ENCODE assay signal across 11 cellular contexts in genomic region chr12:51383281-51383905, GRCh38. TPM values are rescaled to one million over a fixed set of nuclear protein-coding genes. Genes with fewer than 3 reads are reported as not detected.
A peak's percentile ranks its signal among the peaks of the same experiment; 100 is the strongest.
DNase-seq lines count a peak whose midpoint lies in the region; ATAC-seq, FAIRE-seq and TF ChIP-seq lines count a peak whose summit lies in the region.
"Had no signal": no experiment of that assay in that cellular context is flagged by ENCODE, and none has a peak within 500 bp of the region (broad histone marks: within the 10 kb centered on the region; RNA-seq: fewer than 3 reads in every experiment).

No MANE protein-coding gene starts in this region.

- peaks cover 100% of the 10 kb centered on the region for H3K4me1 ChIP-seq in DND-41 (ENCODE audit: insufficient read depth, low read length)
- peaks cover 0 to 43% of the 10 kb centered on the region in 2 donors for H3K4me1 ChIP-seq in naive thymus-derived CD4-positive, alpha-beta T cell (ENCODE audit: control insufficient read depth in 2 of 2, insufficient read depth in 2 of 2, low read length in 2 of 2)
- H3K4me1 ChIP-seq in HepG2 (ENCODE audit: insufficient read depth, low read length): no peaks in the 10 kb centered on the region

- CTCF ChIA-PET in naive thymus-derived CD4-positive, alpha-beta T cell (lab: Charles Lee): interaction anchor here (0.7 to 1.4 kb wide), 2 partner anchors 149 to 298 kb away, joined by 3 read pairs; no protein-coding TSS in a partner anchor
- CTCF ChIA-PET in HepG2 (lab: Yijun Ruan, JAX; ENCODE audit: low intra/inter-chr PET ratio, low total read pairs): no interaction called here

- BruUV-seq in HepG2 (replicated peaks; lab: Mats Ljungman, UMichigan): no TSS peak

- POLR2A ChIA-PET in naive thymus-derived CD4-positive, alpha-beta T cell (lab: Charles Lee): interaction anchor here (0.6 to 1.5 kb wide), 6 partner anchors 10 to 207 kb away, joined by 3 to 6 read pairs (median 4); no protein-coding TSS in a partner anchor
- POLR2A ChIA-PET in HepG2 (lab: Yijun Ruan, JAX): no interaction called here

- H3K27me3 Mint-ChIP-seq in HFFc6 (ENCODE audit: insufficient read depth) (no peaks in the 10 kb centered on the region), endothelial cell (ENCODE audit: unreplicated experiment) (peaks cover 10% of the 10 kb centered on the region)
- H3K27me3 Mint-ChIP-seq in naive thymus-derived CD4-positive, alpha-beta T cell: no peaks in the 10 kb centered on the region
- H3K27me3 Mint-ChIP-seq: stimulated activated naive CD8-positive, alpha-beta T cell treated with anti-CD3 and anti-CD28 coated beads, Interleukin-15, Interleukin-2, amounts not matched to agents 100 ng/mL and 50 ng/mL, for 24 hours had no signal

- H3K27me3 ChIP-seq in DND-41 (ENCODE audit: insufficient read depth, low read length, poor library complexity): no peaks in the 10 kb centered on the region
- H3K27me3 ChIP-seq in naive thymus-derived CD4-positive, alpha-beta T cell (ENCODE audit: control insufficient read depth in 2 of 2, insufficient read depth in 2 of 2, low read length in 2 of 2): no peaks in the 10 kb centered on the region
- H3K27me3 ChIP-seq in HepG2 (ENCODE audit: control insufficient read depth in 1 of 2, insufficient read depth in 2 of 2, low read length in 2 of 2): no peaks in the 10 kb centered on the region; a peak in 1 of 5 replicates

- WGBS in HepG2 (ENCODE audit: low lambda C conversion rate): 38% methylated on average over 5 of the region's 5 CpGs

- peaks cover 3% of the 10 kb centered on the region; the same call in 1 of the 2 replicates for H3K36me3 Mint-ChIP-seq in HFFc6 (ENCODE audit: low read depth)
- peaks cover 11 to 36% (median 12%) of the 10 kb centered on the region in 5 donors for H3K36me3 Mint-ChIP-seq in naive thymus-derived CD4-positive, alpha-beta T cell
- peaks cover 6% of the 10 kb centered on the region for H3K36me3 Mint-ChIP-seq in endothelial cell (ENCODE audit: low read depth, unreplicated experiment)

- peaks cover 38% of the 10 kb centered on the region for H3K36me3 ChIP-seq in DND-41 (ENCODE audit: insufficient read depth, low read length)
- H3K36me3 ChIP-seq in naive thymus-derived CD4-positive, alpha-beta T cell (ENCODE audit: control insufficient read depth in 2 of 3, insufficient read depth in 3 of 3, low read length in 3 of 3): peaks cover 0 to 21% (median 7%) of the 10 kb centered on the region in 3 experiments
- H3K36me3 ChIP-seq in HepG2 (replicated peaks in 1 of 2; ENCODE audit: control insufficient read depth in 1 of 2, insufficient read depth in 2 of 2, low read length in 2 of 2): no peaks in the 10 kb centered on the region

- H3K4me2 ChIP-seq in DND-41 (ENCODE audit: insufficient read depth, low read length) (peak overlapping the region; percentile 55), HepG2 (ENCODE audit: low read depth, low read length) (no peak overlapping the region)

- H4K20me1 ChIP-seq in DND-41 (ENCODE audit: insufficient read depth, low read length) (no peaks in the 10 kb centered on the region), HepG2 (ENCODE audit: insufficient read depth, low read length) (no peaks in the 10 kb centered on the region)

- intact Hi-C loops in naive thymus-derived CD4-positive, alpha-beta T cell (cut with micrococcal nuclease): loop anchor here in 1 of 2 donors (1.0 kb wide), 1 partner anchor 8 kb away; the partner anchor contains the start of gene GALNT6
- intact Hi-C loops in HepG2 (cut with micrococcal nuclease; ENCODE audit: unreplicated experiment): no loop called here

- H3K79me2 ChIP-seq in DND-41 (ENCODE audit: insufficient read depth, low read length) (peaks cover 38% of the 10 kb centered on the region), HepG2 (ENCODE audit: insufficient read depth, low read length) (no peaks in the 10 kb centered on the region)

- ATAC-seq in DND-41 (ENCODE audit: insufficient read depth, low read depth): peak; percentile 69
- ATAC-seq in naive thymus-derived CD4-positive, alpha-beta T cell: no peak
- ATAC-seq in HG03378 (IDR thresholded peaks at IDR 0.05; ENCODE audit: unreplicated experiment): no peak
- ATAC-seq in HepG2: no peak

- in situ Hi-C loops in HepG2 (cut with HindIII; ENCODE audit: extremely low pct_ligation_motif_present, low pct_unique_long_range_greater_than_20kb): no loop called here

- DNase-seq in DND-41: peak; percentile 79
- DNase-seq in HFFc6: no peak
- peak; percentile 29 for DNase-seq in RKO (ENCODE audit: low spot score)
- peak in 3 of 9 donors; percentile 26 to 39 (median 35) for DNase-seq in naive thymus-derived CD4-positive, alpha-beta T cell
- DNase-seq in endothelial cell (ENCODE audit: low spot score): no peak
- no peak for DNase-seq in HepG2 (ENCODE audit: low spot score)
- DNase-seq: effector CD8-positive, alpha-beta T cell had no signal

- H3K9ac ChIP-seq in DND-41 (ENCODE audit: low read depth, low read length) (peak overlapping the region; percentile 44), HepG2 (ENCODE audit: insufficient read depth, low read depth, low read length) (no peak overlapping the region)

- peak overlapping the region; percentile 92 for H3K27ac ChIP-seq in DND-41 (ENCODE audit: low read length)
- peak overlapping the region; percentile 24 for H3K27ac ChIP-seq in naive thymus-derived CD4-positive, alpha-beta T cell (ENCODE audit: low read depth, low read length)
- H3K27ac ChIP-seq in HepG2 (ENCODE audit: extremely low read length, insufficient read depth, low read length): no peak overlapping the region

- TF ChIP-seq EP300 in HepG2 (IDR thresholded peaks at IDR 0.05; ENCODE audit: low read depth in 2 of 2, low read length in 2 of 2) (no peak), HepG2 (CRISPR knock-in tag; IDR thresholded peaks at IDR 0.05; ENCODE audit: borderline replicate concordance) (no peak)

- H3K4me3 Mint-ChIP-seq in HFFc6 (no peak overlapping the region), endothelial cell (ENCODE audit: unreplicated experiment) (no peak overlapping the region)
- peak overlapping the region in 8 of 10 donors; percentile 42 to 87 (median 53) for H3K4me3 Mint-ChIP-seq in naive thymus-derived CD4-positive, alpha-beta T cell
- H3K4me3 Mint-ChIP-seq: stimulated activated naive CD8-positive, alpha-beta T cell treated with anti-CD3 and anti-CD28 coated beads, Interleukin-15, Interleukin-2, amounts not matched to agents 100 ng/mL and 50 ng/mL, for 24 hours had no signal

- H3K4me1 Mint-ChIP-seq in HFFc6 (ENCODE audit: low read depth) (peaks cover 39% of the 10 kb centered on the region), endothelial cell (ENCODE audit: unreplicated experiment) (peaks cover 53% of the 10 kb centered on the region)
- peaks cover 39 to 70% (median 54%) of the 10 kb centered on the region in 7 donors for H3K4me1 Mint-ChIP-seq in naive thymus-derived CD4-positive, alpha-beta T cell

- H3K9me3 ChIP-seq in DND-41 (ENCODE audit: insufficient read depth, low read length, severe bottlenecking) (no peaks in the 10 kb centered on the region), HepG2 (ENCODE audit: low read length) (no peaks in the 10 kb centered on the region)
- no peaks in the 10 kb centered on the region for H3K9me3 ChIP-seq in naive thymus-derived CD4-positive, alpha-beta T cell (ENCODE audit: control insufficient read depth in 2 of 3, low read length in 3 of 3)

- H3K27ac Mint-ChIP-seq in HFFc6: peak overlapping the region; percentile 42; the same call in 1 of the 2 replicates
- H3K27ac Mint-ChIP-seq in naive thymus-derived CD4-positive, alpha-beta T cell: peak overlapping the region; percentile 45 to 88 (median 73)
- H3K27ac Mint-ChIP-seq in endothelial cell (ENCODE audit: unreplicated experiment): no peak overlapping the region
- H3K27ac Mint-ChIP-seq: stimulated activated naive CD8-positive, alpha-beta T cell treated with anti-CD3 and anti-CD28 coated beads, Interleukin-15, Interleukin-2, amounts not matched to agents 100 ng/mL and 50 ng/mL, for 24 hours had no signal

- TF ChIP-seq RAD21 in HepG2 (CRISPR knock-in tag; IDR thresholded peaks at IDR 0.05): no peak

- TF ChIP-seq POLR2A in HepG2 (IDR thresholded peaks at IDR 0.05; ENCODE audit: insufficient read depth in 1 of 2, low read depth in 2 of 2, low read length in 2 of 2): no peak

- FAIRE-seq in HepG2 (lab: Jason Lieb, UNC): no peak

- H3K4me3 ChIP-seq in DND-41 (ENCODE audit: low read depth in 1 of 2, low read length in 2 of 2) (peak overlapping the region in 1 of 2 experiments; percentile 14; a peak in 1 of 4 replicates), HepG2 (replicated peaks in 1 of 3; ENCODE audit: insufficient read depth in 1 of 3, low read depth in 2 of 3, low read length in 3 of 3) (no peak overlapping the region)
- no peak overlapping the region for H3K4me3 ChIP-seq in naive thymus-derived CD4-positive, alpha-beta T cell (ENCODE audit: low read length)

- H3K9me3 Mint-ChIP-seq in HFFc6: no peaks in the 10 kb centered on the region
- H3K9me3 Mint-ChIP-seq in naive thymus-derived CD4-positive, alpha-beta T cell: no peaks in the 10 kb centered on the region
- no peaks in the 10 kb centered on the region for H3K9me3 Mint-ChIP-seq in endothelial cell (ENCODE audit: unreplicated experiment)
- H3K9me3 Mint-ChIP-seq: stimulated activated naive CD8-positive, alpha-beta T cell treated with anti-CD3 and anti-CD28 coated beads, Interleukin-15, Interleukin-2, amounts not matched to agents 100 ng/mL and 50 ng/mL, for 24 hours had no signal

- H2AFZ ChIP-seq in DND-41 (ENCODE audit: low read depth, low read length) (no peak overlapping the region), HepG2 (ENCODE audit: low read length) (no peak overlapping the region)

- TF ChIP-seq CTCF in DND-41 (IDR thresholded peaks at IDR 0.05; ENCODE audit: borderline replicate concordance, extremely low read depth, low read length, poor library complexity, severe bottlenecking) (no peak), HFFc6 (IDR thresholded peaks at IDR 0.05) (no peak), endothelial cell (IDR thresholded peaks at IDR 0.05; ENCODE audit: unreplicated experiment) (no peak), HepG2 (CRISPR knock-in tag; IDR thresholded peaks at IDR 0.05) (no peak)

RNA-seq across cellular contexts. Expression of gene GALNT6, which starts 7.8 kb away (rescaled TPM):
- total RNA-seq in HFFc6 (2021; fragmentation: NEBNext Ultra II Directional; extraction: Animal tissue kit (Norgen Biotek cat#: 25700)): 10 to 100 TPM; 68.2 to 93.9 (median 71.7) TPM
- total RNA-seq in naive thymus-derived CD4-positive, alpha-beta T cell: 10 to 100 TPM in 3 of 5 experiments, 1 to 10 TPM in 2; 2.5 to 19.5 (median 13.4) TPM
- 10 to 100 TPM in 1 of 2 donors, 1 to 10 TPM in 1; 6.2 to 14.0 TPM for polyA plus RNA-seq in naive thymus-derived CD4-positive, alpha-beta T cell
- total RNA-seq in endothelial cell (ENCODE audit: unreplicated experiment) (12.5 TPM), HepG2 (2016; rRNA removed; fragmentation: Illumina TruSeq; extraction: Trizol) (0.87 and 1.1 TPM in 2 replicates)
- 0.18 TPM in 1 of 2 replicates, not detected in the other for total RNA-seq in HepG2 (2016; cell fraction: cytosol; rRNA removed; fragmentation: Illumina TruSeq; extraction: Trizol; ENCODE audit: low read depth)
- total RNA-seq in HepG2 (2016; cell fraction: insoluble cytoplasmic fraction; rRNA removed; fragmentation: Illumina TruSeq; extraction: Trizol): 1.2 and 1.3 TPM in 2 replicates
- 0.31 and 0.52 TPM in 2 replicates for total RNA-seq in HepG2 (2016; cell fraction: membrane; rRNA removed; fragmentation: Illumina TruSeq; extraction: Trizol)
- total RNA-seq in HepG2 (2016; cell fraction: nucleus; rRNA removed; fragmentation: Illumina TruSeq; extraction: Trizol): 1.7 and 2.4 TPM in 2 replicates
- polyA plus RNA-seq in HepG2 (2011; rRNA removed): 0.78 and 1.0 TPM in 2 replicates
- 0.38 and 0.62 TPM in 2 replicates for polyA plus RNA-seq in HepG2 (2011; cell fraction: cytosol; rRNA removed)
- 0.33 and 1.3 TPM in 2 replicates for polyA plus RNA-seq in HepG2 (2011; cell fraction: nucleus; rRNA removed)
- polyA plus RNA-seq in HepG2 (2012): 1.1 and 1.9 TPM in 2 replicates
- polyA plus RNA-seq in HepG2 (2016; cell fraction: cytosol; fragmentation: Illumina TruSeq; extraction: Trizol; ENCODE audit: low read depth): 0.08 and 0.09 TPM in 2 replicates
- 0.37 and 0.41 TPM in 2 replicates for polyA plus RNA-seq in HepG2 (2016; cell fraction: insoluble cytoplasmic fraction; fragmentation: Illumina TruSeq; extraction: Trizol; ENCODE audit: low read depth)
- 0.13 and 0.40 TPM in 2 replicates for polyA plus RNA-seq in HepG2 (2016; cell fraction: membrane; fragmentation: Illumina TruSeq; extraction: Trizol; ENCODE audit: low read depth)
- polyA plus RNA-seq in HepG2 (2016; cell fraction: nucleus; fragmentation: Illumina TruSeq; extraction: Trizol; ENCODE audit: insufficient read depth, low read depth): 1.0 and 2.1 TPM in 2 replicates
- polyA minus RNA-seq in HepG2 (2011; rRNA and poly(A)+ RNA removed; ENCODE audit: low replicate concordance): 0.09 and 2.7 TPM in 2 replicates
- polyA minus RNA-seq in HepG2 (2011; cell fraction: cytosol; rRNA and poly(A)+ RNA removed): 0.40 and 0.97 TPM in 2 replicates
- 0.77 and 0.99 TPM in 2 replicates for polyA minus RNA-seq in HepG2 (2011; cell fraction: nucleus; rRNA and poly(A)+ RNA removed)

RNA-seq across cellular contexts. Expression of gene CELA1, which starts 36.9 kb away (rescaled TPM):
- total RNA-seq in HFFc6 (2021; fragmentation: NEBNext Ultra II Directional; extraction: Animal tissue kit (Norgen Biotek cat#: 25700)): not detected
- 1 to 10 TPM in 4 of 5 experiments, not detected in 1; 1.1 to 2.1 (median 1.4) TPM for total RNA-seq in naive thymus-derived CD4-positive, alpha-beta T cell
- 1 to 10 TPM; 3.8 to 9.2 TPM for polyA plus RNA-seq in naive thymus-derived CD4-positive, alpha-beta T cell
- total RNA-seq in endothelial cell (ENCODE audit: unreplicated experiment) (not detected), HepG2 (2016; rRNA removed; fragmentation: Illumina TruSeq; extraction: Trizol) (not detected in 2 replicates)
- not detected in 2 replicates for total RNA-seq in HepG2 (2016; cell fraction: cytosol; rRNA removed; fragmentation: Illumina TruSeq; extraction: Trizol; ENCODE audit: low read depth)
- not detected in 2 replicates for total RNA-seq in HepG2 (2016; cell fraction: insoluble cytoplasmic fraction; rRNA removed; fragmentation: Illumina TruSeq; extraction: Trizol)
- total RNA-seq in HepG2 (2016; cell fraction: membrane; rRNA removed; fragmentation: Illumina TruSeq; extraction: Trizol): not detected in 2 replicates
- total RNA-seq in HepG2 (2016; cell fraction: nucleus; rRNA removed; fragmentation: Illumina TruSeq; extraction: Trizol): not detected in 2 replicates
- not detected in 2 replicates for polyA plus RNA-seq in HepG2 (2011; rRNA removed)
- not detected in 2 replicates for polyA plus RNA-seq in HepG2 (2011; cell fraction: cytosol; rRNA removed)
- polyA plus RNA-seq in HepG2 (2011; cell fraction: nucleus; rRNA removed): not detected in 2 replicates
- not detected in 2 replicates for polyA plus RNA-seq in HepG2 (2012)
- not detected in 2 replicates for polyA plus RNA-seq in HepG2 (2016; cell fraction: cytosol; fragmentation: Illumina TruSeq; extraction: Trizol; ENCODE audit: low read depth)
- polyA plus RNA-seq in HepG2 (2016; cell fraction: insoluble cytoplasmic fraction; fragmentation: Illumina TruSeq; extraction: Trizol; ENCODE audit: low read depth): not detected in 2 replicates
- polyA plus RNA-seq in HepG2 (2016; cell fraction: membrane; fragmentation: Illumina TruSeq; extraction: Trizol; ENCODE audit: low read depth): not detected in 2 replicates
- polyA plus RNA-seq in HepG2 (2016; cell fraction: nucleus; fragmentation: Illumina TruSeq; extraction: Trizol; ENCODE audit: insufficient read depth, low read depth): not detected in 2 replicates
- polyA minus RNA-seq in HepG2 (2011; rRNA and poly(A)+ RNA removed; ENCODE audit: low replicate concordance): not detected in 2 replicates
- polyA minus RNA-seq in HepG2 (2011; cell fraction: cytosol; rRNA and poly(A)+ RNA removed): not detected in 2 replicates
- polyA minus RNA-seq in HepG2 (2011; cell fraction: nucleus; rRNA and poly(A)+ RNA removed): not detected in 2 replicates
- total RNA-seq: glomerular endothelial cell, osteoblast had no signal

RNA-seq across cellular contexts. Expression of gene SLC4A8, which starts 41.2 kb away (rescaled TPM):
- total RNA-seq in HFFc6 (2021; fragmentation: NEBNext Ultra II Directional; extraction: Animal tissue kit (Norgen Biotek cat#: 25700)): 10 to 100 TPM; 10.2 to 21.9 (median 14.4) TPM
- 1 to 10 TPM in 4 of 5 experiments, under 1 TPM in 1; 0.97 to 8.4 (median 3.4) TPM for total RNA-seq in naive thymus-derived CD4-positive, alpha-beta T cell
- under 1 TPM; 0.13 to 0.34 TPM for polyA plus RNA-seq in naive thymus-derived CD4-positive, alpha-beta T cell
- 16.7 TPM for total RNA-seq in endothelial cell (ENCODE audit: unreplicated experiment)
- total RNA-seq in HepG2 (2016; rRNA removed; fragmentation: Illumina TruSeq; extraction: Trizol): 0.07 TPM in 1 of 2 replicates, not detected in the other
- not detected in 2 replicates for total RNA-seq in HepG2 (2016; cell fraction: cytosol; rRNA removed; fragmentation: Illumina TruSeq; extraction: Trizol; ENCODE audit: low read depth)
- total RNA-seq in HepG2 (2016; cell fraction: insoluble cytoplasmic fraction; rRNA removed; fragmentation: Illumina TruSeq; extraction: Trizol): 0.06 and 0.10 TPM in 2 replicates
- total RNA-seq in HepG2 (2016; cell fraction: membrane; rRNA removed; fragmentation: Illumina TruSeq; extraction: Trizol): not detected in 2 replicates
- total RNA-seq in HepG2 (2016; cell fraction: nucleus; rRNA removed; fragmentation: Illumina TruSeq; extraction: Trizol): 0.34 TPM in 1 of 2 replicates, not detected in the other
- under 0.01 and 0.01 TPM in 2 replicates for polyA plus RNA-seq in HepG2 (2011; rRNA removed)
- 0.17 TPM in 1 of 2 replicates, not detected in the other for polyA plus RNA-seq in HepG2 (2011; cell fraction: cytosol; rRNA removed)
- polyA plus RNA-seq in HepG2 (2011; cell fraction: nucleus; rRNA removed): 0.17 and 0.19 TPM in 2 replicates
- polyA plus RNA-seq in HepG2 (2012): 0.05 TPM in 2 replicates
- polyA plus RNA-seq in HepG2 (2016; cell fraction: cytosol; fragmentation: Illumina TruSeq; extraction: Trizol; ENCODE audit: low read depth): not detected in 2 replicates
- not detected in 2 replicates for polyA plus RNA-seq in HepG2 (2016; cell fraction: insoluble cytoplasmic fraction; fragmentation: Illumina TruSeq; extraction: Trizol; ENCODE audit: low read depth)
- polyA plus RNA-seq in HepG2 (2016; cell fraction: membrane; fragmentation: Illumina TruSeq; extraction: Trizol; ENCODE audit: low read depth): not detected in 2 replicates
- not detected in 2 replicates for polyA plus RNA-seq in HepG2 (2016; cell fraction: nucleus; fragmentation: Illumina TruSeq; extraction: Trizol; ENCODE audit: insufficient read depth, low read depth)
- polyA minus RNA-seq in HepG2 (2011; rRNA and poly(A)+ RNA removed; ENCODE audit: low replicate concordance): not detected in 2 replicates
- polyA minus RNA-seq in HepG2 (2011; cell fraction: cytosol; rRNA and poly(A)+ RNA removed): not detected in 2 replicates
- polyA minus RNA-seq in HepG2 (2011; cell fraction: nucleus; rRNA and poly(A)+ RNA removed): 0.13 and 0.37 TPM in 2 replicates

RNA-seq across cellular contexts. Expression of gene BIN2, which starts 59.4 kb away (rescaled TPM):
- total RNA-seq in HFFc6 (2021; fragmentation: NEBNext Ultra II Directional; extraction: Animal tissue kit (Norgen Biotek cat#: 25700)): not detected
- 100 to 1,000 TPM; 159 to 255 (median 249) TPM for total RNA-seq in naive thymus-derived CD4-positive, alpha-beta T cell
- 100 to 1,000 TPM; 198 to 290 TPM for polyA plus RNA-seq in naive thymus-derived CD4-positive, alpha-beta T cell
- total RNA-seq in endothelial cell (ENCODE audit: unreplicated experiment) (not detected), HepG2 (2016; rRNA removed; fragmentation: Illumina TruSeq; extraction: Trizol) (not detected in 2 replicates)
- not detected in 2 replicates for total RNA-seq in HepG2 (2016; cell fraction: cytosol; rRNA removed; fragmentation: Illumina TruSeq; extraction: Trizol; ENCODE audit: low read depth)
- not detected in 2 replicates for total RNA-seq in HepG2 (2016; cell fraction: insoluble cytoplasmic fraction; rRNA removed; fragmentation: Illumina TruSeq; extraction: Trizol)
- total RNA-seq in HepG2 (2016; cell fraction: membrane; rRNA removed; fragmentation: Illumina TruSeq; extraction: Trizol): not detected in 2 replicates
- total RNA-seq in HepG2 (2016; cell fraction: nucleus; rRNA removed; fragmentation: Illumina TruSeq; extraction: Trizol): not detected in 2 replicates
- polyA plus RNA-seq in HepG2 (2011; rRNA removed): not detected in 2 replicates
- not detected in 2 replicates for polyA plus RNA-seq in HepG2 (2011; cell fraction: cytosol; rRNA removed)
- polyA plus RNA-seq in HepG2 (2011; cell fraction: nucleus; rRNA removed): not detected in 2 replicates
- polyA plus RNA-seq in HepG2 (2012): not detected in 2 replicates
- not detected in 2 replicates for polyA plus RNA-seq in HepG2 (2016; cell fraction: cytosol; fragmentation: Illumina TruSeq; extraction: Trizol; ENCODE audit: low read depth)
- not detected in 2 replicates for polyA plus RNA-seq in HepG2 (2016; cell fraction: insoluble cytoplasmic fraction; fragmentation: Illumina TruSeq; extraction: Trizol; ENCODE audit: low read depth)
- not detected in 2 replicates for polyA plus RNA-seq in HepG2 (2016; cell fraction: membrane; fragmentation: Illumina TruSeq; extraction: Trizol; ENCODE audit: low read depth)
- polyA plus RNA-seq in HepG2 (2016; cell fraction: nucleus; fragmentation: Illumina TruSeq; extraction: Trizol; ENCODE audit: insufficient read depth, low read depth): not detected in 2 replicates
- not detected in 2 replicates for polyA minus RNA-seq in HepG2 (2011; rRNA and poly(A)+ RNA removed; ENCODE audit: low replicate concordance)
- polyA minus RNA-seq in HepG2 (2011; cell fraction: cytosol; rRNA and poly(A)+ RNA removed): not detected in 2 replicates
- polyA minus RNA-seq in HepG2 (2011; cell fraction: nucleus; rRNA and poly(A)+ RNA removed): not detected in 2 replicates
- total RNA-seq: glomerular endothelial cell had no signal

Comparison
In these comparisons a context has a peak if more than half of its experiments do, and no peak if none do; other contexts are left out.
1. DNase-seq: peak in DND-41 (single experiment) and RKO (single experiment); none in HFFc6 (single experiment), endothelial cell (single experiment) and HepG2 (single experiment).
2. H3K4me3 Mint-ChIP-seq: peak in naive thymus-derived CD4-positive, alpha-beta T cell (8 of 10); none in HFFc6 (single experiment) and endothelial cell (single experiment).